Comparison of ENCODE assay signal across 18 cellular contexts in the genomic region with DNA sequence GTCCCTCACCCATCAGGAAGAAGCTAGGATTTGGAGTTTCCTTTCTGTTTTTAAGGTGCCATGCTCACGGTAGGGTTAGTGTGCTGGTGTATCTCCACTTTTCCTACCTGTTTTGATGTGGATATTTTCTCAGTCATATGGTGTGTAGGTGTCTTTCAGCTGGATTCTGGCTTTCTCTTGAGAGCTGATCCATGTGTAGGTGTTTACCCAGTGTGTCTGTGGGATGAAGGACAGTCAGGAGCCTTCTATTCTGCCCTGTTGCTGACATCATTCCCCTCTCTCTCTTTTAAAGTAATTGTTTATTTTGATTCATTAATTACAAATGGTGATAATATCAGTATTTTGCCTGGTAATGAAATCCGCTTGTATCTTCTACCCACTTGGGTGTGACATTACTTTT. TPM values are rescaled to one million over a fixed set of nuclear protein-coding genes. Genes with fewer than 3 reads are reported as not detected.
DNase-seq lines count a peak whose midpoint lies in the region; ATAC-seq and TF ChIP-seq lines count a peak whose summit lies in the region.
"Had no signal": no experiment of that assay in that cellular context is flagged by ENCODE, and none has a peak within 500 bp of the region (broad histone marks: within the 10 kb centered on the region; RNA-seq: fewer than 3 reads in every experiment).

No MANE protein-coding gene starts in this region.

- H2BK15ac ChIP-seq in H9 (ENCODE audit: low read depth, low read length), result no peak overlapping the region

- H3K9ac ChIP-seq in H9 (ENCODE audit: extremely low read depth, insufficient read length, low read length), result no peak overlapping the region
- no peak overlapping the region for H3K9ac ChIP-seq in endodermal cell (ENCODE audit: extremely low read depth, low read length, poor library complexity, severe bottlenecking)
- no peak overlapping the region for H3K9ac ChIP-seq in neural progenitor cell
- H3K9ac ChIP-seq: GM23248, KMS-11 had no signal

- H4K8ac ChIP-seq in H9 (replicated peaks; ENCODE audit: insufficient read length, low read depth, low read length), result no peak overlapping the region

- no peak overlapping the region for H4K91ac ChIP-seq in H9 (ENCODE audit: insufficient read length, low read depth, low read length)

- H3K79me2 ChIP-seq in H9 (ENCODE audit: insufficient read depth, low read length), result no peaks in the 10 kb centered on the region
- H3K79me2 ChIP-seq in neural progenitor cell (ENCODE audit: low read depth), result peaks cover 9% of the 10 kb centered on the region

- DNase-seq in H9, result no peak
- no peak for DNase-seq in endodermal cell
- no peak for DNase-seq in neural progenitor cell (ENCODE audit: low spot score)
- DNase-seq in NK-92 (lab: John Stamatoyannopoulos, UW; ENCODE audit: unreplicated experiment), result no peak
- DNase-seq: ACHN; BE2C; C1 segment of cervical spinal cord; CD4-positive, CD25-positive, alpha-beta regulatory T cell; CD8-positive, alpha-beta memory T cell; COR-L47; DMS 273 treated with DMSO at 0.1 percent for 48 hours; DMS79 treated with DMSO at 0.1 percent for 48 hours; GF-D8; GM23248 had no signal

- no peak overlapping the region for H3K23ac ChIP-seq in H9 (ENCODE audit: insufficient read length, low read depth, low read length)

- no peak overlapping the region for H3K4ac ChIP-seq in H9 (ENCODE audit: low read depth, low read length)

- peak overlapping the region; percentile 13 to 80 (median 71); a peak in 5 of 7 replicates for H3K27ac Mint-ChIP-seq in H9
- peak overlapping the region; percentile 60 for H3K27ac Mint-ChIP-seq in endodermal cell
- no peak overlapping the region for H3K27ac Mint-ChIP-seq in neural progenitor cell
- H3K27ac Mint-ChIP-seq: CD4-positive, CD25-positive, alpha-beta regulatory T cell had no signal

- H3K4me1 Mint-ChIP-seq in H9 (peaks cover 8 to 23% of the 10 kb centered on the region in 2 experiments; a peak in 3 of 4 replicates), endodermal cell (peaks cover 6% of the 10 kb centered on the region), neural progenitor cell (no peaks in the 10 kb centered on the region)

- H3K4me3 Mint-ChIP-seq in H9 (no peak overlapping the region), endodermal cell (no peak overlapping the region), neural progenitor cell (no peak overlapping the region)
- H3K4me3 Mint-ChIP-seq: CD4-positive, CD25-positive, alpha-beta regulatory T cell; CD8-positive, alpha-beta memory T cell had no signal

- no peak for ATAC-seq in GM18867 (IDR thresholded peaks at IDR 0.05; ENCODE audit: unreplicated experiment)
- ATAC-seq in HG03159 (IDR thresholded peaks at IDR 0.05; ENCODE audit: unreplicated experiment), result no peak
- ATAC-seq: HCT116 had no signal

- H3K36me3 ChIP-seq in endodermal cell (ENCODE audit: control insufficient read depth, insufficient read depth, low read length) (peaks cover 13% of the 10 kb centered on the region), neural progenitor cell (peaks cover 9% of the 10 kb centered on the region)

- no peak overlapping the region for H3K4me2 ChIP-seq in H9 (ENCODE audit: insufficient read depth, insufficient read length, low read length)
- H3K4me2 ChIP-seq in neural progenitor cell, result peak overlapping the region; percentile 39
- H3K4me2 ChIP-seq: KMS-11 had no signal

- no peak overlapping the region for H3T11ph ChIP-seq in H9 (ENCODE audit: low read length)

- no peak overlapping the region for H2BK12ac ChIP-seq in H9 (ENCODE audit: insufficient read length, low read depth, low read length)

- no peaks in the 10 kb centered on the region for H3K23me2 ChIP-seq in H9 (ENCODE audit: insufficient read length, low read depth, low read length, poor library complexity, severe bottlenecking)

- no peaks in the 10 kb centered on the region for H3K9me3 Mint-ChIP-seq in H9
- H3K9me3 Mint-ChIP-seq in endodermal cell, result peaks cover 6% of the 10 kb centered on the region
- no peaks in the 10 kb centered on the region for H3K9me3 Mint-ChIP-seq in neural progenitor cell

- H3K4me3 ChIP-seq in endodermal cell (ENCODE audit: low read length) (no peak overlapping the region), neural progenitor cell (no peak overlapping the region)
- H3K4me3 ChIP-seq: GM23248 had no signal

- no peaks in the 10 kb centered on the region for H3K79me1 ChIP-seq in H9 (ENCODE audit: insufficient read depth, low read depth, low read length, poor library complexity, severe bottlenecking)

- no peak overlapping the region for H2BK20ac ChIP-seq in H9 (ENCODE audit: low read depth, low read length, poor library complexity, severe bottlenecking)

- H3K4me1 ChIP-seq in H9 (ENCODE audit: insufficient read depth, low read length), result no peaks in the 10 kb centered on the region
- no peaks in the 10 kb centered on the region for H3K4me1 ChIP-seq in endodermal cell (ENCODE audit: control insufficient read depth, insufficient read depth, low read length)
- H3K4me1 ChIP-seq in neural progenitor cell, result peaks cover 13% of the 10 kb centered on the region
- H3K4me1 ChIP-seq: BE2C had no signal

- H4K20me1 ChIP-seq in H9 (ENCODE audit: control insufficient read depth, insufficient read depth, insufficient read length) (no peaks in the 10 kb centered on the region), neural progenitor cell (ENCODE audit: low read depth) (no peaks in the 10 kb centered on the region)

- no peak overlapping the region for H3K56ac ChIP-seq in H9 (ENCODE audit: insufficient read length, low read depth, low read length)

- H2AK5ac ChIP-seq in H9 (ENCODE audit: insufficient read length, low read length), result no peak overlapping the region

- TF ChIP-seq CTCF in H9 (conservative IDR thresholded peaks at IDR 0.05) (no peak), endodermal cell (conservative IDR thresholded peaks at IDR 0.05) (no peak), neural progenitor cell (IDR thresholded peaks at IDR 0.05) (no peak)

- no peak overlapping the region for H3K14ac ChIP-seq in H9 (ENCODE audit: insufficient read depth, low read length)

- H3F3A ChIP-seq in neural progenitor cell (ENCODE audit: low read depth), result peaks cover 7% of the 10 kb centered on the region

- H3K27me3 Mint-ChIP-seq in H9 (ENCODE audit: low read depth) (no peaks in the 10 kb centered on the region; the same call in 1 of the 2 replicates), endodermal cell (ENCODE audit: insufficient read depth) (no peaks in the 10 kb centered on the region), neural progenitor cell (ENCODE audit: insufficient read depth, low read depth) (no peaks in the 10 kb centered on the region)
- H3K27me3 Mint-ChIP-seq: CD4-positive, CD25-positive, alpha-beta regulatory T cell; CD8-positive, alpha-beta memory T cell had no signal

- peaks cover 15 to 34% (median 26%) of the 10 kb centered on the region in 3 experiments for H3K36me3 Mint-ChIP-seq in H9 (ENCODE audit: insufficient read depth in 1 of 3, low read depth in 3 of 3)
- H3K36me3 Mint-ChIP-seq in endodermal cell (ENCODE audit: low read depth), result peaks cover 13% of the 10 kb centered on the region
- H3K36me3 Mint-ChIP-seq in neural progenitor cell, result peaks cover 23% of the 10 kb centered on the region

- no CpG with 5 or more reads among the region's 2 CpGs for whole genome bisulfite sequencing in H9 (ENCODE audit: extremely low coverage, insufficient read length, low lambda C conversion rate)
- whole genome bisulfite sequencing in endodermal cell (ENCODE audit: insufficient coverage in 1 of 2, insufficient read length in 1 of 2), 2 experiments, result 96 to 100% methylated on average over 1 to 2 of the region's 2 CpGs

- no peaks in the 10 kb centered on the region for H3K9me3 ChIP-seq in H9 (ENCODE audit: control insufficient read depth, low read depth, low read length)
- H3K9me3 ChIP-seq in endodermal cell (ENCODE audit: control insufficient read depth, low read length), result peaks cover 7% of the 10 kb centered on the region
- no peaks in the 10 kb centered on the region for H3K9me3 ChIP-seq in neural progenitor cell (ENCODE audit: low read depth)
- H3K9me3 ChIP-seq: BE2C had no signal

- no peak overlapping the region for H3K18ac ChIP-seq in H9 (ENCODE audit: insufficient read length, low read depth, low read length)

- no peaks in the 10 kb centered on the region for H3K27me3 ChIP-seq in H9 (ENCODE audit: insufficient read depth, low read length)
- H3K27me3 ChIP-seq in endodermal cell (ENCODE audit: control insufficient read depth, insufficient read depth, low read length, poor library complexity, severe bottlenecking), result no peaks in the 10 kb centered on the region
- no peaks in the 10 kb centered on the region for H3K27me3 ChIP-seq in neural progenitor cell
- H3K27me3 ChIP-seq: BE2C had no signal

- no peak overlapping the region for H2AFZ ChIP-seq in H9 (ENCODE audit: low read length)
- H2AFZ ChIP-seq in neural progenitor cell (replicated peaks), result no peak overlapping the region
- H2AFZ ChIP-seq: GM23248 had no signal

- H2BK5ac ChIP-seq in H9 (ENCODE audit: insufficient read length, low read length), result no peak overlapping the region

- no peak overlapping the region for H2BK120ac ChIP-seq in H9 (ENCODE audit: low read depth, low read length, poor library complexity, severe bottlenecking)

- H3K27ac ChIP-seq in H9 (ENCODE audit: insufficient read length, low read depth, low read length) (no peak overlapping the region), endodermal cell (ENCODE audit: low read depth, low read length) (no peak overlapping the region), neural progenitor cell (peak overlapping the region; percentile 77)
- H3K27ac ChIP-seq: GM23248, KMS-11 had no signal

- no peak overlapping the region for H4K5ac ChIP-seq in H9 (ENCODE audit: insufficient read length, low read depth, low read length)

RNA-seq across cellular contexts. Expression of gene TMX1, which starts 22.8 kb away (rescaled TPM):
- total RNA-seq in H9 (2021) (83.5 and 87.3 TPM in 2 replicates), endodermal cell (10 to 100 TPM; 28.8 to 36.1 TPM), neural progenitor cell (ENCODE audit: low replicate concordance) (75.6 and 96.4 TPM in 2 replicates)
- 64.9 TPM for polyA plus RNA-seq in endodermal cell (2013, experiment 1 of 2)
- 56.9 TPM for polyA plus RNA-seq in endodermal cell (2013, experiment 2 of 2)
